ENCODE assay signal across 1 cellular context in the genomic region with DNA sequence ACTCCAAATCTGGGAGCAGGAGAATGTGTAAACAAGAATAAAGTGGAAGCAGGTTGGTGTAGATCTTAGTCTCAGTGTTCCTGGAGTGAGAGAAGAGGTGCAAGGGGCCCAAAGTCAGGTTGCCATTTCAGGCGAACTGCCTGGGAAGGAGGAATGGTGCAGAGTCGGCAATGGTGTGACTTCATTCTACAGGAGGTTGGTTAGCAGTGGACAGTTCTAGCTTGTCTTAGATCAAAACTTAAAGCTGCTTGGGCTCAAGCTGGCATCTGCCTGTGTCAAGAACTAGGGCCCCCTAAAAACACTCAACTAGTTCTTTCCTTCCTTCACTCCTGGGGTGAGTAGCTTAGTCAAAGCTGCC.
TF ChIP-seq lines count a peak whose summit lies in the region.

No MANE protein-coding gene starts in this region.

TF ChIP-seq in A549, 52 proteins besides CTCF, POLR2A, EP300 and RAD21:
- TF ChIP-seq GATA3 (IDR thresholded peaks at IDR 0.05; ENCODE audit: borderline replicate concordance) (no peak), PHF8 (IDR thresholded peaks at IDR 0.05; ENCODE audit: borderline replicate concordance, low read depth) (no peak), MAZ (IDR thresholded peaks at IDR 0.05; ENCODE audit: borderline replicate concordance, low read depth, low read length) (no peak), MAFK (IDR thresholded peaks at IDR 0.05; ENCODE audit: partially characterized antibody) (no peak), JUN (IDR thresholded peaks at IDR 0.05) (no peak)
- TF ChIP-seq, protein P1, sequence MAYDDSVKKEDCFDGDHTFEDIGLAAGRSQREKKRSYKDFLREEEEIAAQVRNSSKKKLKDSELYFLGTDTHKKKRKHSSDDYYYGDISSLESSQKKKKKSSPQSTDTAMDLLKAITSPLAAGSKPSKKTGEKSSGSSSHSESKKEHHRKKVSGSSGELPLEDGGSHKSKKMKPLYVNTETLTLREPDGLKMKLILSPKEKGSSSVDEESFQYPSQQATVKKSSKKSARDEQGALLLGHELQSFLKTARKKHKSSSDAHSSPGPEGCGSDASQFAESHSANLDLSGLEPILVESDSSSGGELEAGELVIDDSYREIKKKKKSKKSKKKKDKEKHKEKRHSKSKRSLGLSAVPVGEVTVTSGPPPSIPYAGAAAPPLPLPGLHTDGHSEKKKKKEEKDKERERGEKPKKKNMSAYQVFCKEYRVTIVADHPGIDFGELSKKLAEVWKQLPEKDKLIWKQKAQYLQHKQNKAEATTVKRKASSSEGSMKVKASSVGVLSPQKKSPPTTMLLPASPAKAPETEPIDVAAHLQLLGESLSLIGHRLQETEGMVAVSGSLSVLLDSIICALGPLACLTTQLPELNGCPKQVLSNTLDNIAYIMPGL (CRISPR knock-in tag; IDR thresholded peaks at IDR 0.05; ENCODE audit: borderline replicate concordance) = no peak
- TF ChIP-seq, protein P2, sequence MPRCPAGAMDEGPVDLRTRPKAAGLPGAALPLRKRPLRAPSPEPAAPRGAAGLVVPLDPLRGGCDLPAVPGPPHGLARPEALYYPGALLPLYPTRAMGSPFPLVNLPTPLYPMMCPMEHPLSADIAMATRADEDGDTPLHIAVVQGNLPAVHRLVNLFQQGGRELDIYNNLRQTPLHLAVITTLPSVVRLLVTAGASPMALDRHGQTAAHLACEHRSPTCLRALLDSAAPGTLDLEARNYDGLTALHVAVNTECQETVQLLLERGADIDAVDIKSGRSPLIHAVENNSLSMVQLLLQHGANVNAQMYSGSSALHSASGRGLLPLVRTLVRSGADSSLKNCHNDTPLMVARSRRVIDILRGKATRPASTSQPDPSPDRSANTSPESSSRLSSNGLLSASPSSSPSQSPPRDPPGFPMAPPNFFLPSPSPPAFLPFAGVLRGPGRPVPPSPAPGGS (IDR thresholded peaks at IDR 0.05) = no peak
- TF ChIP-seq, protein P3, sequence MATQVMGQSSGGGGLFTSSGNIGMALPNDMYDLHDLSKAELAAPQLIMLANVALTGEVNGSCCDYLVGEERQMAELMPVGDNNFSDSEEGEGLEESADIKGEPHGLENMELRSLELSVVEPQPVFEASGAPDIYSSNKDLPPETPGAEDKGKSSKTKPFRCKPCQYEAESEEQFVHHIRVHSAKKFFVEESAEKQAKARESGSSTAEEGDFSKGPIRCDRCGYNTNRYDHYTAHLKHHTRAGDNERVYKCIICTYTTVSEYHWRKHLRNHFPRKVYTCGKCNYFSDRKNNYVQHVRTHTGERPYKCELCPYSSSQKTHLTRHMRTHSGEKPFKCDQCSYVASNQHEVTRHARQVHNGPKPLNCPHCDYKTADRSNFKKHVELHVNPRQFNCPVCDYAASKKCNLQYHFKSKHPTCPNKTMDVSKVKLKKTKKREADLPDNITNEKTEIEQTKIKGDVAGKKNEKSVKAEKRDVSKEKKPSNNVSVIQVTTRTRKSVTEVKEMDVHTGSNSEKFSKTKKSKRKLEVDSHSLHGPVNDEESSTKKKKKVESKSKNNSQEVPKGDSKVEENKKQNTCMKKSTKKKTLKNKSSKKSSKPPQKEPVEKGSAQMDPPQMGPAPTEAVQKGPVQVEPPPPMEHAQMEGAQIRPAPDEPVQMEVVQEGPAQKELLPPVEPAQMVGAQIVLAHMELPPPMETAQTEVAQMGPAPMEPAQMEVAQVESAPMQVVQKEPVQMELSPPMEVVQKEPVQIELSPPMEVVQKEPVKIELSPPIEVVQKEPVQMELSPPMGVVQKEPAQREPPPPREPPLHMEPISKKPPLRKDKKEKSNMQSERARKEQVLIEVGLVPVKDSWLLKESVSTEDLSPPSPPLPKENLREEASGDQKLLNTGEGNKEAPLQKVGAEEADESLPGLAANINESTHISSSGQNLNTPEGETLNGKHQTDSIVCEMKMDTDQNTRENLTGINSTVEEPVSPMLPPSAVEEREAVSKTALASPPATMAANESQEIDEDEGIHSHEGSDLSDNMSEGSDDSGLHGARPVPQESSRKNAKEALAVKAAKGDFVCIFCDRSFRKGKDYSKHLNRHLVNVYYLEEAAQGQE (IDR thresholded peaks at IDR 0.05) = no peak
- TF ChIP-seq, protein P4, sequence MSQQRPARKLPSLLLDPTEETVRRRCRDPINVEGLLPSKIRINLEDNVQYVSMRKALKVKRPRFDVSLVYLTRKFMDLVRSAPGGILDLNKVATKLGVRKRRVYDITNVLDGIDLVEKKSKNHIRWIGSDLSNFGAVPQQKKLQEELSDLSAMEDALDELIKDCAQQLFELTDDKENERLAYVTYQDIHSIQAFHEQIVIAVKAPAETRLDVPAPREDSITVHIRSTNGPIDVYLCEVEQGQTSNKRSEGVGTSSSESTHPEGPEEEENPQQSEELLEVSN (IDR thresholded peaks at IDR 0.05; ENCODE audit: borderline replicate concordance, low read depth) = no peak
